Comparison of ENCODE assay signal across 8 cellular contexts in the genomic region with DNA sequence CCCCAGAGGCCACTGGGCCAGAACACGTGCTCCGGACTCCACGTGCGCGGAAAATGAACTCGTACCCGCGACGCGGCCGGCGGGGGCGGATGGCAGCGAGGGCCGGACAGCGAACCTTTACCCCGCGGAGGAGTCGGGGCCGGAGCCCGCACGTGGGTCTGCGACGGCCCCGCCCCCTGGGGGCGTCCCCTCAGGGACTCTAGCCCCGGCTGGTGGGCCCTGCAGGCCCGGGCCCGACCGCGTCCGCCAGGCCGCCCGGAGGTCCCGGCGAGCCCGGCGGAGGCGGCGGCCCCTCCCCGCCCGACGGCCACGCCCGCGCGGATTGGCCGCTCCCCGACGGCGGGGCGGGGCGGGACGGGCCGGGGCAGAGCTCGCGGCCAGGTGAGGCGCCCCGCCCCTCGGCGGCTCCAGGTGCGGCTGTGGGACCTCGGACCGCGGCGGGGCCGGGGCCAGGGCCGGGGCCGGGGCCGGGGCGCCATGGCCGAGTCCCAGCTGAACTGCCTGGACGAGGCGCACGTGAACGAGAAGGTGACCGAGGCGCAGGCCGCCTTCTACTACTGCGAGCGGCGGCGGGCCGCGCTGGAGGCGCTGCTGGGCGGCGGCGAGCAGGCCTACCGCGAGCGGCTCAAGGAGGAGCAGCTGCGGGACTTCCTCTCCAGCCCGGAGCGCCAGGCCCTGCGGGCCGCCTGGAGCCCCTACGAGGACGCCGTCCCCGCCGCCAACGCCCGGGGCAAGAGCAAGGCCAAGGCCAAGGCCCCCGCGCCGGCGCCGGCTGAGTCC. TPM values are rescaled to one million over a fixed set of nuclear protein-coding genes. Genes with fewer than 3 reads are reported as not detected.
DNase-seq lines count a peak whose midpoint lies in the region; ATAC-seq and TF ChIP-seq lines count a peak whose summit lies in the region.

A gene (plus strand): TSS at position 389 of the 780 bp plus-strand sequence. CDS start 89 bp downstream, at position 478.

- peak within 1 kb of the TSS; percentile 92 for H3K56ac ChIP-seq in mesendoderm (ENCODE audit: low read length)

- H3K4ac ChIP-seq in mesendoderm (ENCODE audit: low read depth, low read length), result peak within 1 kb of the TSS; percentile 75

- no peak for TF ChIP-seq CTCF in CD4-positive, alpha-beta T cell (IDR thresholded peaks at IDR 0.05)
- no peak for TF ChIP-seq CTCF in MCF 10A (IDR thresholded peaks at IDR 0.05; ENCODE audit: unreplicated experiment)

- H3K27me3 ChIP-seq in CD4-positive, alpha-beta T cell (ENCODE audit: control insufficient read depth, insufficient read depth, low read length), result peaks cover 13% of the 10 kb centered on the region
- H3K27me3 ChIP-seq in NT2/D1 (ENCODE audit: insufficient read depth, insufficient read length) (peaks cover 61% of the 10 kb centered on the region), mesendoderm (ENCODE audit: insufficient read depth, low read length, poor library complexity) (no peaks in the 10 kb centered on the region)

- intact Hi-C loops in CD4-positive, alpha-beta T cell (cut with DNase I, micrococcal nuclease), result loop anchor here in 1 of 2 experiments (5.0 kb wide), 1 partner anchor 52 kb away; no protein-coding TSS in a partner anchor
- intact Hi-C loops in MCF 10A (cut with micrococcal nuclease), result no loop called here

- peak within 1 kb of the TSS; percentile 81 for H3K27ac Mint-ChIP-seq in CD4-positive, alpha-beta T cell
- peak within 1 kb of the TSS; percentile 12 for H3K27ac Mint-ChIP-seq in MCF 10A (ENCODE audit: low read depth, unreplicated experiment)

- H2BK120ac ChIP-seq in mesendoderm (ENCODE audit: low read depth, low read length), result no peak within 1 kb of the TSS

- H3K36me3 ChIP-seq in NT2/D1 (ENCODE audit: insufficient read depth, insufficient read length, low read length) (no peaks in the 10 kb centered on the region), mesendoderm (ENCODE audit: control insufficient read depth, insufficient read depth, low read length) (no peaks in the 10 kb centered on the region), urinary bladder (ENCODE audit: insufficient read depth) (no peaks in the 10 kb centered on the region)

- POLR2A ChIA-PET in CD4-positive, alpha-beta T cell (lab: Charles Lee), result interaction anchor here (0.8 to 3.8 kb wide), 16 partner anchors 13 to 475 kb away, joined by 3 to 29 read pairs (median 4); a partner anchor contains a TSS
- POLR2A ChIA-PET in MCF 10A (lab: Yijun Ruan, JAX), result interaction anchor here (0.7 to 2.4 kb wide), 9 partner anchors 9 to 315 kb away, joined by 3 to 14 read pairs (median 6); no protein-coding TSS in a partner anchor

- DNase-seq in CD4-positive, alpha-beta T cell, result peak in 6 of 10 experiments; percentile 6 to 50 (median 20)
- no peak for DNase-seq in NT2/D1 (ENCODE audit: low read depth, low spot score)
- peak; percentile 58 for DNase-seq in MCF 10A (ENCODE audit: unreplicated experiment)
- peak; percentile 79 for DNase-seq in mesendoderm
- no peak for DNase-seq in NCI-H2227 (lab: John Stamatoyannopoulos, UW; ENCODE audit: unreplicated experiment)

- H3K27me3 Mint-ChIP-seq in CD4-positive, alpha-beta T cell, result peaks cover 27% of the 10 kb centered on the region
- peaks cover 11% of the 10 kb centered on the region for H3K27me3 Mint-ChIP-seq in MCF 10A (ENCODE audit: insufficient read depth, unreplicated experiment)

- H4K8ac ChIP-seq in mesendoderm (ENCODE audit: low read depth, low read length), result no peak within 1 kb of the TSS

- no peak within 1 kb of the TSS for H4K5ac ChIP-seq in mesendoderm (ENCODE audit: low read length)

- CTCF ChIA-PET in CD4-positive, alpha-beta T cell (lab: Charles Lee), result interaction anchor here (1.1 kb wide), 1 partner anchor 14 kb away, joined by 3 read pairs; no protein-coding TSS in a partner anchor
- CTCF ChIA-PET in MCF 10A (lab: Yijun Ruan, JAX), result interaction anchor here (0.7 to 2.4 kb wide), 2 partner anchors 30 to 492 kb away, joined by 3 to 12 read pairs; a partner anchor contains a TSS

- no peak within 1 kb of the TSS for H3K27ac ChIP-seq in CD4-positive, alpha-beta T cell (ENCODE audit: low read depth, low read length)
- H3K27ac ChIP-seq in mesendoderm (ENCODE audit: low read depth, low read length), result no peak within 1 kb of the TSS
- peak within 1 kb of the TSS; percentile 31 for H3K27ac ChIP-seq in urinary bladder (ENCODE audit: low read depth)

- H3K18ac ChIP-seq in mesendoderm (ENCODE audit: low read length), result peak within 1 kb of the TSS; percentile 93

- peak within 1 kb of the TSS; percentile 58 for H3K4me3 ChIP-seq in NT2/D1 (ENCODE audit: insufficient read length, low read depth)
- peak within 1 kb of the TSS; percentile 59 for H3K4me3 ChIP-seq in mesendoderm (ENCODE audit: low read length)
- peak within 1 kb of the TSS; percentile 24 for H3K4me3 ChIP-seq in urinary bladder (ENCODE audit: low read depth, low read length)

- H3K4me3 Mint-ChIP-seq in CD4-positive, alpha-beta T cell, result peak within 1 kb of the TSS; percentile 81
- peak within 1 kb of the TSS; percentile 73 for H3K4me3 Mint-ChIP-seq in MCF 10A (ENCODE audit: unreplicated experiment)

- H3K9me3 ChIP-seq in CD4-positive, alpha-beta T cell (ENCODE audit: control insufficient read depth, low read length), result no peaks in the 10 kb centered on the region
- H3K9me3 ChIP-seq in NT2/D1 (ENCODE audit: insufficient read depth, low read length), result no peaks in the 10 kb centered on the region

- ATAC-seq in CD4-positive, alpha-beta T cell (ENCODE audit: poor library complexity), result peak; percentile 18
- no peak for ATAC-seq in HG03442 (IDR thresholded peaks at IDR 0.05; ENCODE audit: unreplicated experiment)
- ATAC-seq in HG03175 (IDR thresholded peaks at IDR 0.05; ENCODE audit: unreplicated experiment), result no peak

- H3K79me1 ChIP-seq in mesendoderm (ENCODE audit: low read length), result peaks cover 15% of the 10 kb centered on the region

- H3K9ac ChIP-seq in NT2/D1 (ENCODE audit: insufficient read length, low read depth), result peak within 1 kb of the TSS; percentile 70
- peak within 1 kb of the TSS; percentile 86 for H3K9ac ChIP-seq in mesendoderm (ENCODE audit: low read length)

- peaks cover 16% of the 10 kb centered on the region for H3K79me2 ChIP-seq in mesendoderm (ENCODE audit: control insufficient read depth, insufficient read depth, low read length)

- H3K36me3 Mint-ChIP-seq in CD4-positive, alpha-beta T cell (ENCODE audit: low read depth), result no peaks in the 10 kb centered on the region
- peaks cover 10% of the 10 kb centered on the region for H3K36me3 Mint-ChIP-seq in MCF 10A (ENCODE audit: insufficient read depth, unreplicated experiment)

- H2AK5ac ChIP-seq in mesendoderm (ENCODE audit: low read length), result no peak within 1 kb of the TSS

- no peak within 1 kb of the TSS for H2BK5ac ChIP-seq in mesendoderm (ENCODE audit: low read length)

- H3K9me3 Mint-ChIP-seq in CD4-positive, alpha-beta T cell, result no peaks in the 10 kb centered on the region
- H3K9me3 Mint-ChIP-seq in MCF 10A (ENCODE audit: unreplicated experiment), result no peaks in the 10 kb centered on the region

- BruUV-seq in MCF 10A (replicated peaks; lab: Mats Ljungman, UMichigan), result no TSS peak

- H3K4me1 ChIP-seq in NT2/D1 (ENCODE audit: insufficient read depth, insufficient read length), result peaks cover 19% of the 10 kb centered on the region
- H3K4me1 ChIP-seq in mesendoderm (ENCODE audit: control insufficient read depth, low read depth, low read length), result peaks cover 27% of the 10 kb centered on the region
- H3K4me1 ChIP-seq in urinary bladder (ENCODE audit: insufficient read depth), result no peaks in the 10 kb centered on the region

- peak within 1 kb of the TSS; percentile 74 for H3K23ac ChIP-seq in mesendoderm (ENCODE audit: low read length)

- WGBS in mesendoderm (ENCODE audit: extremely low coverage, insufficient coverage, low lambda C conversion rate), result no CpG with 5 or more reads among the region's 109 CpGs
- WGBS in urinary bladder, result 4% methylated on average over 109 of the region's 109 CpGs

- H3K4me2 ChIP-seq in mesendoderm (ENCODE audit: low read length), result peak within 1 kb of the TSS; percentile 79

- peaks cover 18% of the 10 kb centered on the region for H3K4me1 Mint-ChIP-seq in CD4-positive, alpha-beta T cell (ENCODE audit: low read depth)
- peaks cover 34% of the 10 kb centered on the region for H3K4me1 Mint-ChIP-seq in MCF 10A (ENCODE audit: insufficient read depth, unreplicated experiment)

- no peak within 1 kb of the TSS for H2BK15ac ChIP-seq in mesendoderm (replicated peaks; ENCODE audit: low read depth)

RNA-seq across cellular contexts. Expression of the gene that starts here (rescaled TPM):
- total RNA-seq in CD4-positive, alpha-beta T cell, result 1 to 10 TPM; 5.2 to 6.8 TPM
- total RNA-seq in MCF 10A (2022) (33.1 and 41.3 TPM in 2 replicates), urinary bladder (3.1 TPM)
- 8.8 TPM for polyA plus RNA-seq in mesendoderm (2013, experiment 1 of 2)
- polyA plus RNA-seq in mesendoderm (2013, experiment 2 of 2), result 8.1 TPM
- 2.1 TPM for polyA plus RNA-seq in urinary bladder

Comparison
In these comparisons a context has a peak if more than half of its experiments do, and no peak if none do; other contexts are left out.
1. DNase-seq: peak in CD4-positive, alpha-beta T cell (6 of 10), MCF 10A (single experiment) and mesendoderm (single experiment); none in NT2/D1 (single experiment) and NCI-H2227 (single experiment).
2. Peak in every context shown above with its lines, with median percentiles within 50 percentile points of each other: H3K4me3 ChIP-seq.